ENCODE assay signal across 8 cellular contexts in genomic region chr1:228938248-228938891, GRCh38.
A peak's percentile ranks its signal among the peaks of the same experiment; 100 is the strongest.
DNase-seq lines count a peak whose midpoint lies in the region; ATAC-seq, FAIRE-seq and TF ChIP-seq lines count a peak whose summit lies in the region.

No MANE protein-coding gene starts in this region.

- RAD21 ChIA-PET in GM12878 (lab: Charles Lee; ENCODE audit: unreplicated experiment): interaction anchor here (0.6 kb wide), 1 partner anchor 284 kb away, joined by 4 read pairs; no protein-coding TSS in a partner anchor

- TF ChIP-seq CTCF in GM12878 (IDR thresholded peaks at IDR 0.05 in 2 of 3, conservative IDR thresholded peaks at IDR 0.05 in 1 of 3; ENCODE audit: control insufficient read depth in 2 of 3, extremely low read depth in 1 of 3, insufficient read depth in 1 of 3, low read depth in 3 of 3, low read length in 3 of 3): no peak

- peaks cover 0 to 3% (median 0%) of the 10 kb centered on the region in 11 donors for H3K9me3 Mint-ChIP-seq in naive thymus-derived CD4-positive, alpha-beta T cell

- in situ Hi-C loops in GM12878 (cut with MboI): no loop called here

- no peaks in the 10 kb centered on the region for H4K20me1 ChIP-seq in GM12878 (ENCODE audit: control insufficient read depth, insufficient read depth)

- H3K4me2 ChIP-seq in GM12878 (ENCODE audit: control insufficient read depth, insufficient read depth): no peak overlapping the region

- no peak for FAIRE-seq in GM12878 (lab: Jason Lieb, UNC)

- no peak for TF ChIP-seq EP300 in GM12878 (IDR thresholded peaks at IDR 0.05; ENCODE audit: borderline replicate concordance in 1 of 2, control insufficient read depth in 1 of 2, low read depth in 2 of 2, low read length in 2 of 2)

- no peak; the same call in 1 of the 2 replicates for TF ChIP-seq POLR2A in GM12878 (IDR thresholded peaks at IDR 0.05; ENCODE audit: low read depth, low read length)

- H3K9me3 ChIP-seq in GM12878 (replicated peaks; ENCODE audit: control insufficient read depth, insufficient read depth, low read length): no peaks in the 10 kb centered on the region
- no peaks in the 10 kb centered on the region for H3K9me3 ChIP-seq in naive thymus-derived CD4-positive, alpha-beta T cell (ENCODE audit: control insufficient read depth in 2 of 3, low read length in 3 of 3)
- no peaks in the 10 kb centered on the region for H3K9me3 ChIP-seq in effector memory CD4-positive, alpha-beta T cell (ENCODE audit: control insufficient read depth, low read length)

- peaks cover 0 to 7% (median 0%) of the 10 kb centered on the region in 5 donors for H3K27me3 Mint-ChIP-seq in naive thymus-derived CD4-positive, alpha-beta T cell

- peak; percentile 1 for DNase-seq in stimulated activated CD4-positive, alpha-beta T cell treated with anti-CD3 and anti-CD28 coated beads, Interleukin-2, amount 100 ng/mL, for 4 hours (ENCODE audit: low read depth)
- DNase-seq in stimulated activated CD4-positive, alpha-beta T cell treated with anti-CD3 and anti-CD28 coated beads, Interleukin-4, amount 100 ng/mL, for 24 hours: no peak
- DNase-seq in GM12878 (ENCODE audit: low read depth, low spot score) (no peak), NCI-H226 (no peak)
- DNase-seq in naive thymus-derived CD4-positive, alpha-beta T cell: peak in 6 of 9 donors; percentile 31 to 68 (median 55)
- DNase-seq in effector memory CD4-positive, alpha-beta T cell: no peak

- SMC1A ChIA-PET in GM12878 (lab: Charles Lee; ENCODE audit: uncharacterized antibody, unreplicated experiment): no interaction called here

- no peaks in the 10 kb centered on the region; a peak in 2 of 4 replicates for H3K27me3 ChIP-seq in GM12878 (replicated peaks in 1 of 2; ENCODE audit: control insufficient read depth in 2 of 2, insufficient read depth in 2 of 2, low read length in 1 of 2)
- H3K27me3 ChIP-seq in naive thymus-derived CD4-positive, alpha-beta T cell (ENCODE audit: control insufficient read depth in 2 of 2, insufficient read depth in 2 of 2, low read length in 2 of 2): no peaks in the 10 kb centered on the region
- no peaks in the 10 kb centered on the region for H3K27me3 ChIP-seq in effector memory CD4-positive, alpha-beta T cell (replicated peaks; ENCODE audit: control insufficient read depth, insufficient read depth, low read length, poor library complexity, severe bottlenecking)

- intact Hi-C loops in GM12878 (cut with micrococcal nuclease; ENCODE audit: unreplicated experiment): no loop called here
- intact Hi-C loops in naive thymus-derived CD4-positive, alpha-beta T cell (cut with micrococcal nuclease): no loop called here

- no peak for TF ChIP-seq RAD21 in GM12878 (IDR thresholded peaks at IDR 0.05; ENCODE audit: insufficient read depth, low read depth, low read length)

- peak overlapping the region; percentile 67 to 94 (median 89) for H3K27ac Mint-ChIP-seq in naive thymus-derived CD4-positive, alpha-beta T cell

- peak overlapping the region; percentile 41 to 75 (median 68) for H3K4me3 Mint-ChIP-seq in naive thymus-derived CD4-positive, alpha-beta T cell

- no TSS peak for BruUV-seq in GM12878 (replicated peaks; lab: Mats Ljungman, UMichigan)

- peaks cover 14 to 46% (median 43%) of the 10 kb centered on the region in 7 donors for H3K4me1 Mint-ChIP-seq in naive thymus-derived CD4-positive, alpha-beta T cell

- no peak overlapping the region for H3K4me3 ChIP-seq in GM12878
- H3K4me3 ChIP-seq in naive thymus-derived CD4-positive, alpha-beta T cell (ENCODE audit: low read length): no peak overlapping the region
- H3K4me3 ChIP-seq in effector memory CD4-positive, alpha-beta T cell (ENCODE audit: insufficient read depth, low read depth, low read length, poor library complexity, severe bottlenecking): no peak overlapping the region

- H3K4me1 ChIP-seq in GM12878 (ENCODE audit: control insufficient read depth, insufficient read depth, low read length): no peaks in the 10 kb centered on the region
- peaks cover 3 to 26% of the 10 kb centered on the region in 2 donors for H3K4me1 ChIP-seq in naive thymus-derived CD4-positive, alpha-beta T cell (ENCODE audit: control insufficient read depth in 2 of 2, insufficient read depth in 2 of 2, low read length in 2 of 2)
- no peaks in the 10 kb centered on the region for H3K4me1 ChIP-seq in effector memory CD4-positive, alpha-beta T cell (ENCODE audit: control insufficient read depth, insufficient read depth, low read length, poor library complexity, severe bottlenecking)

- 25% methylated on average over 13 of the region's 13 CpGs for WGBS in GM12878 (ENCODE audit: insufficient coverage, insufficient replicate concordance, low lambda C conversion rate, missing lambda C conversion rate)

- CTCF ChIA-PET in GM12878 (lab: Yijun Ruan, JAX): no interaction called here
- CTCF ChIA-PET in naive thymus-derived CD4-positive, alpha-beta T cell (lab: Charles Lee): no interaction called here

- no peaks in the 10 kb centered on the region for H3K36me3 Mint-ChIP-seq in naive thymus-derived CD4-positive, alpha-beta T cell

- no peak overlapping the region for H3K27ac ChIP-seq in GM12878 (ENCODE audit: control insufficient read depth, insufficient read depth)
- H3K27ac ChIP-seq in naive thymus-derived CD4-positive, alpha-beta T cell (ENCODE audit: low read depth, low read length): peak overlapping the region; percentile 55
- no peak overlapping the region for H3K27ac ChIP-seq in effector memory CD4-positive, alpha-beta T cell (ENCODE audit: insufficient read depth, low read length, poor library complexity, severe bottlenecking)

- H3K9ac ChIP-seq in GM12878 (ENCODE audit: control insufficient read depth, insufficient read depth, low read length): no peak overlapping the region

- peak; percentile 31; the same call in 2 of the 3 replicates for ATAC-seq in GM12878
- peak; percentile 71 for ATAC-seq in naive thymus-derived CD4-positive, alpha-beta T cell
- no peak for ATAC-seq in GM19467 (IDR thresholded peaks at IDR 0.05; ENCODE audit: unreplicated experiment)
- ATAC-seq in GM19035 (IDR thresholded peaks at IDR 0.05; ENCODE audit: unreplicated experiment): no peak

- POLR2A ChIA-PET in GM12878 (lab: Charles Lee): no interaction called here
- POLR2A ChIA-PET in naive thymus-derived CD4-positive, alpha-beta T cell (lab: Charles Lee): interaction anchor here (1.7 kb wide), 1 partner anchor 11 kb away, joined by 4 read pairs; no protein-coding TSS in a partner anchor

- no peaks in the 10 kb centered on the region for H3K36me3 ChIP-seq in GM12878 (ENCODE audit: control insufficient read depth in 2 of 2, insufficient read depth in 2 of 2, low read length in 1 of 2)
- no peaks in the 10 kb centered on the region for H3K36me3 ChIP-seq in naive thymus-derived CD4-positive, alpha-beta T cell (ENCODE audit: control insufficient read depth in 2 of 3, insufficient read depth in 3 of 3, low read length in 3 of 3)
- H3K36me3 ChIP-seq in effector memory CD4-positive, alpha-beta T cell (ENCODE audit: control insufficient read depth, insufficient read depth, low read length): no peaks in the 10 kb centered on the region

- no peak overlapping the region for H2AFZ ChIP-seq in GM12878 (ENCODE audit: control insufficient read depth, low read depth, low read length)

- no peaks in the 10 kb centered on the region for H3K79me2 ChIP-seq in GM12878 (ENCODE audit: control insufficient read depth, insufficient read depth, low read length)

TF ChIP-seq in GM12878, 131 proteins besides CTCF, POLR2A, EP300 and RAD21:
- no peak for TF ChIP-seq TCF3 (IDR thresholded peaks at IDR 0.05; ENCODE audit: borderline replicate concordance, insufficient read depth, low read depth, low read length)
- TF ChIP-seq IRF5 (IDR thresholded peaks at IDR 0.05; ENCODE audit: borderline replicate concordance): no peak
- no peak for TF ChIP-seq FOS (IDR thresholded peaks at IDR 0.05; ENCODE audit: borderline replicate concordance, extremely low read depth, insufficient read length)
- TF ChIP-seq TCF12 (IDR thresholded peaks at IDR 0.05; ENCODE audit: low read depth, low read length): no peak
- TF ChIP-seq FOXM1 (IDR thresholded peaks at IDR 0.05; ENCODE audit: low read depth, low read length): no peak

Comparison
In these comparisons a context has a peak if more than half of its experiments do, and no peak if none do; other contexts are left out.
1. DNase-seq: peak in stimulated activated CD4-positive, alpha-beta T cell treated with anti-CD3 and anti-CD28 coated beads, Interleukin-2, amount 100 ng/mL, for 4 hours (single experiment) and naive thymus-derived CD4-positive, alpha-beta T cell (6 of 9); none in stimulated activated CD4-positive, alpha-beta T cell treated with anti-CD3 and anti-CD28 coated beads, Interleukin-4, amount 100 ng/mL, for 24 hours (single experiment), GM12878 (single experiment), effector memory CD4-positive, alpha-beta T cell (0 of 3) and NCI-H226 (single experiment).
2. ATAC-seq: peak in GM12878 (single experiment) and naive thymus-derived CD4-positive, alpha-beta T cell (single experiment); none in GM19467 (single experiment) and GM19035 (single experiment).